Comparison of ENCODE assay signal across 31 cellular contexts in the genomic region with DNA sequence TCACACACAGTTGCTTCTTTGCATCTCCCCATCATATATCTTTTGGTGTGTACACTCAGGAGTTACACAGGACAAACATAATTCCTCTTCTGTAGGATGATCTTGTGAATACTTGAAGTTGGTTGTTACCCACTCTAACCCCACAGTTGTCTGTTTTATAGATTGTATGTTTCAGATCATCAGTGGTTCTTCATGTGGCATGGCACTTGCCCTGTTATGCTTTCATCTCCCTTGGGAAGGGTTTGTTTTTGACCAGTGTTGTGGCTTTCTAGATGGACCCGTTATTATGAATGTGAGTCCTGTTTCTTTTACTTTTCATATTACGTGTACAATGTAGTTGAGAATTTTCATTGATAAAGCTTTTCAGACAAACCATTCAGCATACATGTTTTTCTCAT.
"Had no signal": no experiment of that assay in that cellular context is flagged by ENCODE, and none has a peak within 500 bp of the region (broad histone marks: within the 10 kb centered on the region; RNA-seq: fewer than 3 reads in every experiment).

No MANE protein-coding gene starts in this region.

- H3K4me1 ChIP-seq: adrenal gland, body of pancreas, colonic mucosa had no signal

- H3K27me3 Mint-ChIP-seq: activated B cell treated with CpG ODN at 0.5 μM for 24 hours; activated CD8-positive, alpha-beta memory T cell treated with anti-CD3 and anti-CD28 coated beads, Interleukin-2, amount 10 ng/mL, durations not matched to agents 7 days and 5 days; activated naive CD4-positive, alpha-beta T cell treated with anti-CD3 and anti-CD28 coated beads, Interleukin-2, amount 50 U/mL, for 24 hours; activated naive CD8-positive, alpha-beta T cell treated with anti-CD3 and anti-CD28 coated beads for 36 hours; activated naive CD8-positive, alpha-beta T cell treated with anti-CD3 and anti-CD28 coated beads, Interleukin-2, amount 50 U/mL, for 24 hours; T-helper 17 cell had no signal

- H3K4me1 Mint-ChIP-seq: activated B cell treated with CpG ODN at 0.5 μM for 24 hours had no signal

- FAIRE-seq: frontal cortex had no signal

- H3K9me3 ChIP-seq: body of pancreas, colonic mucosa had no signal

- DNase-seq: activated B cell treated with CpG ODN at 0.5 μM for 24 hours; activated CD4-positive, alpha-beta T cell treated with anti-CD3 and anti-CD28 coated beads for 48 hours; activated CD4-positive, alpha-beta T cell treated with anti-CD3 and anti-CD28 coated beads, Interleukin-2, amount 50 U/mL, for 1 hour; activated CD4-positive, alpha-beta T cell treated with anti-CD3 and anti-CD28 coated beads, Interleukin-2, amount 50 U/mL, for 48 hours; activated CD8-positive, alpha-beta memory T cell treated with anti-CD3 and anti-CD28 coated beads, Interleukin-2, amount 10 ng/mL, durations not matched to agents 7 days and 5 days; activated CD8-positive, alpha-beta memory T cell treated with anti-CD3 and anti-CD28 coated beads, Interleukin-2, amount 50 U/mL, for 4 hours; activated CD8-positive, alpha-beta T cell treated with anti-CD3 and anti-CD28 coated beads, Interleukin-2, amount 10 ng/mL, durations not matched to agents 7 days and 5 days; activated effector memory CD4-positive, alpha-beta T cell treated with anti-CD3 and anti-CD28 coated beads, Interleukin-2, amount 50 U/mL, for 16 hours; activated naive CD4-positive, alpha-beta T cell treated with anti-CD3 and anti-CD28 coated beads for 36 hours; activated naive CD8-positive, alpha-beta T cell treated with anti-CD3 and anti-CD28 coated beads for 36 hours; activated naive CD8-positive, alpha-beta T cell treated with anti-CD3 and anti-CD28 coated beads, Interleukin-2, amount 50 U/mL, for 24 hours; activated T-cell treated with anti-CD3 and anti-CD28 coated beads, Interleukin-2, amount 50 U/mL, for 1 hour; adrenal gland; amygdala; aorta; body of pancreas; caudate nucleus; cerebellar nuclear complex; colonic mucosa; effector CD8-positive, alpha-beta T cell; endodermal cell; foreskin fibroblast; head of caudate nucleus; T-helper 17 cell; T1000; WERI-Rb-1 had no signal

- H3K4me3 Mint-ChIP-seq: activated B cell treated with CpG ODN at 0.5 μM for 24 hours; activated CD8-positive, alpha-beta memory T cell treated with anti-CD3 and anti-CD28 coated beads, Interleukin-2, amount 10 ng/mL, durations not matched to agents 7 days and 5 days; activated CD8-positive, alpha-beta T cell treated with anti-CD3 and anti-CD28 coated beads, Interleukin-2, amount 10 ng/mL, durations not matched to agents 7 days and 5 days; activated naive CD4-positive, alpha-beta T cell treated with anti-CD3 and anti-CD28 coated beads for 36 hours; activated naive CD4-positive, alpha-beta T cell treated with anti-CD3 and anti-CD28 coated beads, Interleukin-2, amount 50 U/mL, for 24 hours; activated naive CD8-positive, alpha-beta T cell treated with anti-CD3 and anti-CD28 coated beads for 36 hours; activated naive CD8-positive, alpha-beta T cell treated with anti-CD3 and anti-CD28 coated beads, Interleukin-2, amount 50 U/mL, for 24 hours; endodermal cell; T-helper 17 cell; T-helper 2 cell treated with Interferon-gamma antibody and Interleukin-4, amounts not matched to agents 5 μg/mL and 100 μg/mL, for 36 hours had no signal

- ATAC-seq: activated CD8-positive, alpha-beta T cell treated with anti-CD3 and anti-CD28 coated beads, Interleukin-2, amount 10 ng/mL, durations not matched to agents 7 days and 5 days; body of pancreas; esophagus mucosa; T-helper 17 cell had no signal

- H3K4me3 ChIP-seq: adrenal gland, body of pancreas, colonic mucosa had no signal

- H3K27ac Mint-ChIP-seq: activated B cell treated with CpG ODN at 0.5 μM for 24 hours; activated CD8-positive, alpha-beta T cell treated with anti-CD3 and anti-CD28 coated beads, Interleukin-2, amount 10 ng/mL, durations not matched to agents 7 days and 5 days; activated naive CD4-positive, alpha-beta T cell treated with anti-CD3 and anti-CD28 coated beads for 36 hours; activated naive CD4-positive, alpha-beta T cell treated with anti-CD3 and anti-CD28 coated beads, Interleukin-2, amount 50 U/mL, for 24 hours; activated naive CD8-positive, alpha-beta T cell treated with anti-CD3 and anti-CD28 coated beads for 36 hours; activated naive CD8-positive, alpha-beta T cell treated with anti-CD3 and anti-CD28 coated beads, Interleukin-2, amount 50 U/mL, for 24 hours; activated T-helper 2 cell treated with anti-CD3 and anti-CD28 coated beads, Interferon-gamma antibody, Interleukin-2, Interleukin-4, amounts not matched to agents 10 μg/mL and 5 μg/mL and 100 μg/mL, durations not matched to agents 14 hours and 24 hours and 36 hours; endodermal cell; T-helper 17 cell; T-helper 2 cell treated with Interferon-gamma antibody and Interleukin-4, amounts not matched to agents 5 μg/mL and 100 μg/mL, for 36 hours had no signal

- H3K36me3 ChIP-seq: adrenal gland, colonic mucosa, WERI-Rb-1 had no signal

- H3K27me3 ChIP-seq: adrenal gland, body of pancreas, colonic mucosa had no signal

- H3K27ac ChIP-seq: adrenal gland, body of pancreas, colonic mucosa, WERI-Rb-1 had no signal
